ENCODE assay signal across 14 cellular contexts in the genomic region with DNA sequence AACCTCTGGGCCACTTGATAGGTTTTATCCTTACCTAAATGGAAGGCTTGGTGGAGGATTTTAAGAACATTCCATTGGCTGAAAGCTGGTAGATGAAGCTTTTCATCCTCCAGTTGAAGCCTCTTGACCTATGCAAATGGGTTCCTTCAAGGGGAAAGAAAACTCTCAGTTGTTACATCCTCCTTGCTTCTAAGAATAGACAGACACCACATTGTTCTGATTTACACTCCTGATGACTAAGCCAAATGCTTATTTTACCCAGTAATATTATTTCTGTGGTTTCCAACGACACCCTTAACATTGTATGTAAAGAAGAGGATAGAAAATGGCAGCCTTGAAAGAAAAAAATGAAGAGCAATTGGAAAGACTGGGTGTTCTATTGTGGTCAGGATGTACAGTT.
DNase-seq lines count a peak whose midpoint lies in the region; ATAC-seq, FAIRE-seq and TF ChIP-seq lines count a peak whose summit lies in the region.
"Had no signal": no experiment of that assay in that cellular context is flagged by ENCODE, and none has a peak within 500 bp of the region (broad histone marks: within the 10 kb centered on the region; RNA-seq: fewer than 3 reads in every experiment).

No MANE protein-coding gene starts in this region.

- H3K27me3 ChIP-seq in gastrocnemius medialis: no peaks in the 10 kb centered on the region
- H3K27me3 ChIP-seq: stomach had no signal

- H3K4me1 Mint-ChIP-seq in Calu3 (ENCODE audit: low read depth, unreplicated experiment) (peaks cover 11% of the 10 kb centered on the region), mesothelial cell of epicardium (peaks cover 2% of the 10 kb centered on the region)
- H3K4me1 Mint-ChIP-seq in effector memory CD8-positive, alpha-beta T cell (ENCODE audit: low read depth in 2 of 2): no peaks in the 10 kb centered on the region

- no peaks in the 10 kb centered on the region for H3K36me3 Mint-ChIP-seq in Calu3 (ENCODE audit: insufficient read depth, unreplicated experiment)
- no peaks in the 10 kb centered on the region for H3K36me3 Mint-ChIP-seq in mesothelial cell of epicardium
- no peaks in the 10 kb centered on the region for H3K36me3 Mint-ChIP-seq in effector memory CD8-positive, alpha-beta T cell (ENCODE audit: insufficient read depth)

- no peak for TF ChIP-seq POLR2A in gastrocnemius medialis (IDR thresholded peaks at IDR 0.05)

- no peak overlapping the region for H3K4me3 Mint-ChIP-seq in Calu3 (ENCODE audit: low read depth, unreplicated experiment)
- no peak overlapping the region for H3K4me3 Mint-ChIP-seq in mesothelial cell of epicardium
- no peak overlapping the region for H3K4me3 Mint-ChIP-seq in effector memory CD8-positive, alpha-beta T cell

- no peak for FAIRE-seq in RCC 7860 (lab: Jason Lieb, UNC)
- FAIRE-seq: endothelial cell of umbilical vein had no signal

- H3K9me3 Mint-ChIP-seq in Calu3 (ENCODE audit: low read depth, unreplicated experiment) (peaks cover 4% of the 10 kb centered on the region), mesothelial cell of epicardium (peaks cover 4% of the 10 kb centered on the region)
- peaks cover 0 to 6% of the 10 kb centered on the region in 2 donors for H3K9me3 Mint-ChIP-seq in effector memory CD8-positive, alpha-beta T cell

- in situ Hi-C loops in gastrocnemius medialis (cut with MboI; ENCODE audit: low sequenced_read_pairs in 4 of 4): no loop called here

- TF ChIP-seq CTCF in Calu3 (IDR thresholded peaks at IDR 0.05; ENCODE audit: unreplicated experiment) (no peak), mesothelial cell of epicardium (IDR thresholded peaks at IDR 0.05; ENCODE audit: unreplicated experiment) (no peak), gastrocnemius medialis (IDR thresholded peaks at IDR 0.05 in 4 of 5, conservative IDR thresholded peaks at IDR 0.05 in 1 of 5) (no peak)

- H3K9me3 ChIP-seq in gastrocnemius medialis: no peaks in the 10 kb centered on the region
- H3K9me3 ChIP-seq: mucosa of descending colon had no signal

- intact Hi-C loops in Calu3 (cut with micrococcal nuclease; ENCODE audit: unreplicated experiment) (no loop called here), gastrocnemius medialis (cut with DNase I; ENCODE audit: low total_unique reads) (no loop called here)

- CTCF ChIA-PET in Calu3 (lab: Charles Lee): interaction anchor here (0.9 kb wide), 1 partner anchor 14 kb away, joined by 3 read pairs; no protein-coding TSS in a partner anchor

- no peak overlapping the region for H3K27ac ChIP-seq in gastrocnemius medialis
- H3K27ac ChIP-seq: stomach had no signal

- no peaks in the 10 kb centered on the region for H3K36me3 ChIP-seq in gastrocnemius medialis
- H3K36me3 ChIP-seq: stomach had no signal

- peaks cover 5 to 11% of the 10 kb centered on the region in 2 donors for H3K4me1 ChIP-seq in gastrocnemius medialis
- H3K4me1 ChIP-seq: stomach had no signal

- H3K27me3 Mint-ChIP-seq in Calu3 (ENCODE audit: unreplicated experiment): no peaks in the 10 kb centered on the region
- no peaks in the 10 kb centered on the region for H3K27me3 Mint-ChIP-seq in mesothelial cell of epicardium (ENCODE audit: low read depth)
- no peaks in the 10 kb centered on the region for H3K27me3 Mint-ChIP-seq in effector memory CD8-positive, alpha-beta T cell

- ATAC-seq in HG02610 (IDR thresholded peaks at IDR 0.05; ENCODE audit: unreplicated experiment) (peak; percentile 59), HG03457 (IDR thresholded peaks at IDR 0.05; ENCODE audit: unreplicated experiment) (no peak), gastrocnemius medialis (no peak)
- ATAC-seq in effector memory CD8-positive, alpha-beta T cell (replicated peaks): no peak
- ATAC-seq: mucosa of descending colon had no signal

- DNase-seq in Calu3: no peak
- peak; percentile 16 for DNase-seq in RCC 7860 (ENCODE audit: low spot score)
- DNase-seq in hepatic stellate cell (ENCODE audit: low spot score): peak; percentile 22
- no peak for DNase-seq in mesothelial cell of epicardium (ENCODE audit: low spot score in 2 of 2, unreplicated experiment in 2 of 2)
- no peak for DNase-seq in effector memory CD8-positive, alpha-beta T cell
- no peak for DNase-seq in gastrocnemius medialis
- DNase-seq: activated CD4-positive, alpha-beta T cell treated with anti-CD3 and anti-CD28 coated beads for 1 hour; NCI-H1436; NCI-H748 treated with DMSO at 0.1 percent for 48 hours; stomach had no signal

- BruUV-seq in Calu3 (replicated peaks; lab: Mats Ljungman, UMichigan): no TSS peak

- H3K27ac Mint-ChIP-seq in Calu3 (ENCODE audit: unreplicated experiment) (peak overlapping the region; percentile 56), mesothelial cell of epicardium (no peak overlapping the region)
- H3K27ac Mint-ChIP-seq in effector memory CD8-positive, alpha-beta T cell: no peak overlapping the region

- H3K4me3 ChIP-seq in gastrocnemius medialis: no peak overlapping the region
- H3K4me3 ChIP-seq: mucosa of descending colon, stomach had no signal

Comparison
In these comparisons a context has a peak if more than half of its experiments do, and no peak if none do; other contexts are left out.
1. DNase-seq: peak in RCC 7860 (single experiment) and hepatic stellate cell (single experiment); none in Calu3 (single experiment), mesothelial cell of epicardium (0 of 2), effector memory CD8-positive, alpha-beta T cell (0 of 3) and gastrocnemius medialis (0 of 2).